Comparison of ENCODE assay signal across 2 cellular contexts in the genomic region with DNA sequence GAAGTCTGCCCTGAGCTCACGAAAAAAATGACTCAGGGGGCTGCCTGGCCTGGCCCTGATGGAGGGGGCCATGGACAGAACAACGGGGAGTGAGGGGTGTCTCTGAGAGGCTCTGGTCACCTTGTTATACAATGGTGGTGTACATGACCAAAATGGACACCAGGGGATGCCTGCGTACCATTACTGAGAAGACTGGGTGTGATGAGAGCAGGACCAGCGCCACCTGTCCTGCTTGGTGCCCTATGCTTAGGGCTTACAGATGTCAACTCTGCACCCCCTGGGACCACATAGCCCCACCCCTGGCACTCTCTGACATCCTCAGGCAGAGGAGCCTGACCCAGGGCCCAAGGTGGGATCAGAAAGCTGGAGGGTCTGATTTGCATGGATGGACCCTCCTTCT.
TF ChIP-seq lines count a peak whose summit lies in the region.

No MANE protein-coding gene starts in this region.

TF ChIP-seq in HCT116, 20 proteins besides CTCF, POLR2A, EP300 and RAD21 (continued from another document):
- TF ChIP-seq, protein P1, sequence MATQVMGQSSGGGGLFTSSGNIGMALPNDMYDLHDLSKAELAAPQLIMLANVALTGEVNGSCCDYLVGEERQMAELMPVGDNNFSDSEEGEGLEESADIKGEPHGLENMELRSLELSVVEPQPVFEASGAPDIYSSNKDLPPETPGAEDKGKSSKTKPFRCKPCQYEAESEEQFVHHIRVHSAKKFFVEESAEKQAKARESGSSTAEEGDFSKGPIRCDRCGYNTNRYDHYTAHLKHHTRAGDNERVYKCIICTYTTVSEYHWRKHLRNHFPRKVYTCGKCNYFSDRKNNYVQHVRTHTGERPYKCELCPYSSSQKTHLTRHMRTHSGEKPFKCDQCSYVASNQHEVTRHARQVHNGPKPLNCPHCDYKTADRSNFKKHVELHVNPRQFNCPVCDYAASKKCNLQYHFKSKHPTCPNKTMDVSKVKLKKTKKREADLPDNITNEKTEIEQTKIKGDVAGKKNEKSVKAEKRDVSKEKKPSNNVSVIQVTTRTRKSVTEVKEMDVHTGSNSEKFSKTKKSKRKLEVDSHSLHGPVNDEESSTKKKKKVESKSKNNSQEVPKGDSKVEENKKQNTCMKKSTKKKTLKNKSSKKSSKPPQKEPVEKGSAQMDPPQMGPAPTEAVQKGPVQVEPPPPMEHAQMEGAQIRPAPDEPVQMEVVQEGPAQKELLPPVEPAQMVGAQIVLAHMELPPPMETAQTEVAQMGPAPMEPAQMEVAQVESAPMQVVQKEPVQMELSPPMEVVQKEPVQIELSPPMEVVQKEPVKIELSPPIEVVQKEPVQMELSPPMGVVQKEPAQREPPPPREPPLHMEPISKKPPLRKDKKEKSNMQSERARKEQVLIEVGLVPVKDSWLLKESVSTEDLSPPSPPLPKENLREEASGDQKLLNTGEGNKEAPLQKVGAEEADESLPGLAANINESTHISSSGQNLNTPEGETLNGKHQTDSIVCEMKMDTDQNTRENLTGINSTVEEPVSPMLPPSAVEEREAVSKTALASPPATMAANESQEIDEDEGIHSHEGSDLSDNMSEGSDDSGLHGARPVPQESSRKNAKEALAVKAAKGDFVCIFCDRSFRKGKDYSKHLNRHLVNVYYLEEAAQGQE (IDR thresholded peaks at IDR 0.05; ENCODE audit: low read depth): no peak
- TF ChIP-seq FOSL1 (IDR thresholded peaks at IDR 0.05; ENCODE audit: low read depth) (no peak), EGR1 (IDR thresholded peaks at IDR 0.05; ENCODE audit: low read depth) (no peak), JUND (IDR thresholded peaks at IDR 0.05) (no peak), CEBPB (IDR thresholded peaks at IDR 0.05; ENCODE audit: low read depth) (no peak), ELF1 (IDR thresholded peaks at IDR 0.05; ENCODE audit: borderline replicate concordance, low read depth) (no peak), TCF7L2 (IDR thresholded peaks at IDR 0.05; ENCODE audit: borderline replicate concordance, extremely low read depth, insufficient read depth, insufficient read length) (no peak), POLR2AphosphoS5 (IDR thresholded peaks at IDR 0.05; ENCODE audit: low read depth, low read length) (no peak), YY1 (IDR thresholded peaks at IDR 0.05; ENCODE audit: extremely low read depth, insufficient replicate concordance, low read depth, low read length) (no peak), CBX3 (IDR thresholded peaks at IDR 0.05; ENCODE audit: low read depth) (no peak), SP1 (IDR thresholded peaks at IDR 0.05; ENCODE audit: low read depth) (no peak), EZH2 (IDR thresholded peaks at IDR 0.05) (no peak)
- TF ChIP-seq, protein P2, sequence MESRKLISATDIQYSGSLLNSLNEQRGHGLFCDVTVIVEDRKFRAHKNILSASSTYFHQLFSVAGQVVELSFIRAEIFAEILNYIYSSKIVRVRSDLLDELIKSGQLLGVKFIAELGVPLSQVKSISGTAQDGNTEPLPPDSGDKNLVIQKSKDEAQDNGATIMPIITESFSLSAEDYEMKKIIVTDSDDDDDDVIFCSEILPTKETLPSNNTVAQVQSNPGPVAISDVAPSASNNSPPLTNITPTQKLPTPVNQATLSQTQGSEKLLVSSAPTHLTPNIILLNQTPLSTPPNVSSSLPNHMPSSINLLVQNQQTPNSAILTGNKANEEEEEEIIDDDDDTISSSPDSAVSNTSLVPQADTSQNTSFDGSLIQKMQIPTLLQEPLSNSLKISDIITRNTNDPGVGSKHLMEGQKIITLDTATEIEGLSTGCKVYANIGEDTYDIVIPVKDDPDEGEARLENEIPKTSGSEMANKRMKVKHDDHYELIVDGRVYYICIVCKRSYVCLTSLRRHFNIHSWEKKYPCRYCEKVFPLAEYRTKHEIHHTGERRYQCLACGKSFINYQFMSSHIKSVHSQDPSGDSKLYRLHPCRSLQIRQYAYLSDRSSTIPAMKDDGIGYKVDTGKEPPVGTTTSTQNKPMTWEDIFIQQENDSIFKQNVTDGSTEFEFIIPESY (IDR thresholded peaks at IDR 0.05; ENCODE audit: extremely low read depth, insufficient replicate concordance, low read length): no peak
- TF ChIP-seq, protein P3, sequence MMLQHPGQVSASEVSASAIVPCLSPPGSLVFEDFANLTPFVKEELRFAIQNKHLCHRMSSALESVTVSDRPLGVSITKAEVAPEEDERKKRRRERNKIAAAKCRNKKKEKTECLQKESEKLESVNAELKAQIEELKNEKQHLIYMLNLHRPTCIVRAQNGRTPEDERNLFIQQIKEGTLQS (IDR thresholded peaks at IDR 0.05): no peak

TF ChIP-seq in SK-N-SH treated with all-trans-retinoic acid at 6 μM for 48 hours, 23 proteins besides CTCF, POLR2A, EP300 and RAD21 (continued from another document):
- no peak for TF ChIP-seq ZC3H10 (CRISPR knock-in tag; IDR thresholded peaks at IDR 0.05)
- TF ChIP-seq RARB (CRISPR knock-in tag; IDR thresholded peaks at IDR 0.05): no peak
- no peak for TF ChIP-seq CSDC2 (CRISPR knock-in tag; IDR thresholded peaks at IDR 0.05)
- TF ChIP-seq ESRRG (CRISPR knock-in tag; IDR thresholded peaks at IDR 0.05): no peak
- TF ChIP-seq, protein P4, sequence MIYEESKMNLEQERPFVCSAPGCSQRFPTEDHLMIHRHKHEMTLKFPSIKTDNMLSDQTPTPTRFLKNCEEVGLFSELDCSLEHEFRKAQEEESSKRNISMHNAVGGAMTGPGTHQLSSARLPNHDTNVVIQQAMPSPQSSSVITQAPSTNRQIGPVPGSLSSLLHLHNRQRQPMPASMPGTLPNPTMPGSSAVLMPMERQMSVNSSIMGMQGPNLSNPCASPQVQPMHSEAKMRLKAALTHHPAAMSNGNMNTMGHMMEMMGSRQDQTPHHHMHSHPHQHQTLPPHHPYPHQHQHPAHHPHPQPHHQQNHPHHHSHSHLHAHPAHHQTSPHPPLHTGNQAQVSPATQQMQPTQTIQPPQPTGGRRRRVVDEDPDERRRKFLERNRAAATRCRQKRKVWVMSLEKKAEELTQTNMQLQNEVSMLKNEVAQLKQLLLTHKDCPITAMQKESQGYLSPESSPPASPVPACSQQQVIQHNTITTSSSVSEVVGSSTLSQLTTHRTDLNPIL (CRISPR knock-in tag; IDR thresholded peaks at IDR 0.05; ENCODE audit: low read depth): no peak
- TF ChIP-seq SNAI2 (CRISPR knock-in tag; IDR thresholded peaks at IDR 0.05): no peak
- TF ChIP-seq ZNF8 (CRISPR knock-in tag; IDR thresholded peaks at IDR 0.05): no peak
- no peak for TF ChIP-seq GLIS3 (CRISPR knock-in tag; IDR thresholded peaks at IDR 0.05)
- TF ChIP-seq ZFP3 (CRISPR knock-in tag; IDR thresholded peaks at IDR 0.05): no peak
